16 cellular contexts compared by ENCODE assay signal in genomic region chr12:122004633-122005071, GRCh38. TPM values are rescaled to one million over a fixed set of nuclear protein-coding genes. Genes with fewer than 3 reads are reported as not detected.
DNase-seq lines count a peak whose midpoint lies in the region; ATAC-seq lines count a peak whose summit lies in the region.
"Had no signal": no experiment of that assay in that cellular context is flagged by ENCODE, and none has a peak within 500 bp of the region (broad histone marks: within the 10 kb centered on the region; RNA-seq: fewer than 3 reads in every experiment).

No MANE protein-coding gene starts in this region.

- H2BK5ac ChIP-seq in neuronal stem cell (ENCODE audit: low read length) = no peak overlapping the region

- no peak overlapping the region for H2BK120ac ChIP-seq in neuronal stem cell (ENCODE audit: low read depth, low read length)

- H3K4me1 Mint-ChIP-seq in CD4-positive, alpha-beta memory T cell = peaks cover 13 to 39% (median 18%) of the 10 kb centered on the region in 4 donors

- H4K8ac ChIP-seq in neuronal stem cell (ENCODE audit: low read depth, low read length) = no peak overlapping the region

- POLR2A ChIA-PET in CD4-positive, alpha-beta memory T cell (lab: Charles Lee; ENCODE audit: partially characterized antibody) = no interaction called here

- CTCF ChIA-PET in CD4-positive, alpha-beta memory T cell (lab: Charles Lee; ENCODE audit: partially characterized antibody) = no interaction called here

- intact Hi-C loops in CD4-positive, alpha-beta memory T cell (cut with micrococcal nuclease) = no loop called here
- intact Hi-C loops in left colon (cut with DNase I, micrococcal nuclease) = no loop called here

- H2AFZ ChIP-seq in neuronal stem cell (ENCODE audit: low read length) = no peak overlapping the region

- H3K23ac ChIP-seq in neuronal stem cell (ENCODE audit: low read depth, low read length, poor library complexity) = no peak overlapping the region

- H3K18ac ChIP-seq in neuronal stem cell (ENCODE audit: low read length) = peak overlapping the region; percentile 45

- peaks cover 2 to 4% of the 10 kb centered on the region in 2 donors for H3K27me3 Mint-ChIP-seq in CD4-positive, alpha-beta memory T cell

- peaks cover 0 to 1% of the 10 kb centered on the region in 2 donors for H3K36me3 Mint-ChIP-seq in CD4-positive, alpha-beta memory T cell

- H3K79me1 ChIP-seq in neuronal stem cell (ENCODE audit: low read depth, low read length) = no peaks in the 10 kb centered on the region

- H2AK5ac ChIP-seq in neuronal stem cell (ENCODE audit: low read depth, low read length) = no peak overlapping the region

- no peak overlapping the region for H3K4me2 ChIP-seq in neuronal stem cell (ENCODE audit: insufficient read depth, low read length, poor library complexity, severe bottlenecking)

- in situ Hi-C loops in HAP-1 (cut with MboI; ENCODE audit: low sequenced_read_pairs) = no loop called here

- H3K27ac Mint-ChIP-seq in CD4-positive, alpha-beta memory T cell = peak overlapping the region in 2 of 7 donors; percentile 29 to 74
- H3K27ac Mint-ChIP-seq: progenitor cell of endocrine pancreas had no signal

- no peaks in the 10 kb centered on the region for H3K36me3 ChIP-seq in CD4-positive, alpha-beta memory T cell (ENCODE audit: insufficient read depth, low read length)
- no peaks in the 10 kb centered on the region for H3K36me3 ChIP-seq in neuronal stem cell (replicated peaks in 1 of 2; ENCODE audit: control insufficient read depth in 2 of 2, insufficient read depth in 2 of 2, low read length in 2 of 2)
- H3K36me3 ChIP-seq in HAP-1 (replicated peaks) = no peaks in the 10 kb centered on the region
- H3K36me3 ChIP-seq: stomach had no signal

- H2BK12ac ChIP-seq in neuronal stem cell (ENCODE audit: low read length) = no peak overlapping the region

- H3K9me3 ChIP-seq in CD4-positive, alpha-beta memory T cell (ENCODE audit: control insufficient read depth in 1 of 2, low read length in 2 of 2) = no peaks in the 10 kb centered on the region
- peaks cover 2% of the 10 kb centered on the region in 2 donors for H3K9me3 ChIP-seq in neuronal stem cell (replicated peaks in 1 of 2; ENCODE audit: control insufficient read depth in 2 of 2, insufficient read depth in 1 of 2, low read depth in 1 of 2, low read length in 2 of 2)
- no peaks in the 10 kb centered on the region for H3K9me3 ChIP-seq in HAP-1
- H3K9me3 ChIP-seq: body of pancreas, stomach had no signal

- H4K91ac ChIP-seq in neuronal stem cell (ENCODE audit: low read depth, low read length, poor library complexity) = no peak overlapping the region

- H3K4me1 ChIP-seq in CD4-positive, alpha-beta memory T cell (ENCODE audit: insufficient read depth, low read length) = peaks cover 40% of the 10 kb centered on the region
- H3K4me1 ChIP-seq in neuronal stem cell (ENCODE audit: control insufficient read depth in 2 of 2, insufficient read depth in 1 of 2, low read depth in 1 of 2, low read length in 2 of 2) (peaks cover 6 to 7% of the 10 kb centered on the region in 2 donors), HAP-1 (peaks cover 9% of the 10 kb centered on the region)
- H3K4me1 ChIP-seq: body of pancreas had no signal

- no peaks in the 10 kb centered on the region for H3K27me3 ChIP-seq in CD4-positive, alpha-beta memory T cell (ENCODE audit: insufficient read depth, low read length)
- H3K27me3 ChIP-seq in neuronal stem cell (ENCODE audit: control insufficient read depth in 3 of 3, insufficient read depth in 3 of 3, low read depth in 1 of 3, low read length in 3 of 3) = no peaks in the 10 kb centered on the region
- no peaks in the 10 kb centered on the region for H3K27me3 ChIP-seq in HAP-1 (ENCODE audit: low read depth)
- H3K27me3 ChIP-seq: body of pancreas had no signal

- DNase-seq in CD4-positive, alpha-beta memory T cell = no peak
- DNase-seq in fibroblast of gingiva (ENCODE audit: low read depth) (peak; percentile 22), neuronal stem cell (ENCODE audit: low spot score) (no peak), dedifferentiated amniotic fluid mesenchymal stem cell (ENCODE audit: extremely low spot score) (no peak), left colon (no peak), HAP-1 (ENCODE audit: low spot score in 2 of 2) (no peak)
- DNase-seq in activated T-cell treated with anti-CD3 and anti-CD28 coated beads, Interleukin-2, amount 50 U/mL, for 48 hours = no peak
- DNase-seq: body of pancreas; hippocampal formation; mesendoderm; NCI-H524; stimulated activated CD4-positive, alpha-beta T cell treated with anti-CD3 and anti-CD28 coated beads, Interleukin-4, amount 100 ng/mL, for 1 hour; stomach had no signal

- no peak overlapping the region for H3K27ac ChIP-seq in CD4-positive, alpha-beta memory T cell (ENCODE audit: low read depth, low read length)
- H3K27ac ChIP-seq in neuronal stem cell (replicated peaks; ENCODE audit: low read length) = no peak overlapping the region
- H3K27ac ChIP-seq: body of pancreas, SK-N-MC had no signal

- no peak overlapping the region for H2BK15ac ChIP-seq in neuronal stem cell (ENCODE audit: low read length)

- H3K9me3 Mint-ChIP-seq in CD4-positive, alpha-beta memory T cell = peaks cover 0 to 3% (median under 1%) of the 10 kb centered on the region in 8 donors

- ATAC-seq in HG02642 (IDR thresholded peaks at IDR 0.05; ENCODE audit: poor library complexity, unreplicated experiment) = peak; percentile 23
- ATAC-seq in left colon = no peak
- ATAC-seq: body of pancreas had no signal

- H3K4me3 ChIP-seq in CD4-positive, alpha-beta memory T cell (ENCODE audit: low read length in 2 of 2) = no peak overlapping the region
- no peak overlapping the region for H3K4me3 ChIP-seq in neuronal stem cell (ENCODE audit: low read length in 2 of 2)
- H3K4me3 ChIP-seq in HAP-1 = no peak overlapping the region
- H3K4me3 ChIP-seq: body of pancreas, SK-N-MC, stomach had no signal

- H3K4ac ChIP-seq in neuronal stem cell (ENCODE audit: low read length) = no peak overlapping the region

- H3K4me3 Mint-ChIP-seq in CD4-positive, alpha-beta memory T cell = peak overlapping the region in 5 of 8 donors; percentile 20 to 68 (median 26)

- no CpG with 5 or more reads among the region's 12 CpGs for WGBS in neuronal stem cell (ENCODE audit: extremely low coverage in 2 of 2, insufficient read length in 2 of 2, insufficient replicate concordance in 1 of 2), 2 donors

- no peak overlapping the region for H3K14ac ChIP-seq in neuronal stem cell (ENCODE audit: low read length)

- no peak overlapping the region for H3K9ac ChIP-seq in neuronal stem cell (ENCODE audit: low read depth, low read length, poor library complexity)

RNA-seq across cellular contexts. Expression of gene BCL7A, which starts 17.0 kb away (rescaled TPM):
- 1 to 10 TPM; 3.0 to 3.7 TPM for total RNA-seq in CD4-positive, alpha-beta memory T cell
- polyA plus RNA-seq in CD4-positive, alpha-beta memory T cell = 1 to 10 TPM; 1.5 to 2.5 TPM
- 31.6 TPM for polyA plus RNA-seq in neuronal stem cell (2013, experiment 1 of 2)
- 32.9 TPM for polyA plus RNA-seq in neuronal stem cell (2013, experiment 2 of 2)
- total RNA-seq in left colon = 1 to 10 TPM; 6.5 to 6.7 TPM
